In the genomic region with DNA sequence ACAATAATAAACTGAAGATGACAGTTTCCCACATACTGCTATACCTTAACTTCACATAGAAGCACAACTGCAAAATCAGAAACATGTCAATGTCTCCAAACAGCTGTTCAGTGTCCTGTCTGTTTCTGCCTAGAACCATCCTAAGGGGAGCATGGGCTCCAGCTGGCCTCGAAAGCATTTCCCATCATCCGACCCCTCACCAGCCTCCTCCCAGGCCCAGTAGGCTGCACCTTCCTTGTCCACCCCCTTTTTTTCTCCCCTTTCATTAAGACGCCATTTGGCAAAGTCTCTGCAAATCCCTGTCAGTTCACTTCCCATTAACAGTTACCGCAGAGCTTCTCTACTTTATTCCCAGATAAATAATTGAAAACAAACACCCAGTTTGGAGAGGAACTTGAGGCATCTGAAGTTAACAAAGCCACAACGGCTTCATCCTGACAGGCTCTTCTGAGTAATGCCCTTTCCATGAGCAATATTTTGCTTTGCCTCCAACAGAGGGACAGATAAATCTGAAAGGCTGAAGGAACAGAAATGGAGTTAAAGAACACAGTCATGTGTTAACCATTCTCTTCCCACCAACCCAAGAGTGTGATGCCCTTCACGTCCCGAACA, we compare ENCODE assay signal across 22 cellular contexts.
A peak's percentile ranks its signal among the peaks of the same experiment; 100 is the strongest.
DNase-seq lines count a peak whose midpoint lies in the region; ATAC-seq and TF ChIP-seq lines count a peak whose summit lies in the region.
"Had no signal": no experiment of that assay in that cellular context is flagged by ENCODE, and none has a peak within 500 bp of the region (broad histone marks: within the 10 kb centered on the region; RNA-seq: fewer than 3 reads in every experiment).

No MANE protein-coding gene starts in this region.

- H3K36me3 Mint-ChIP-seq in osteocyte (ENCODE audit: unreplicated experiment) (peaks cover 16% of the 10 kb centered on the region), CD14-positive monocyte (peaks cover 74 to 88% of the 10 kb centered on the region in 2 donors)
- H3K36me3 Mint-ChIP-seq in CD8-positive, alpha-beta memory T cell, result peaks cover 34 to 59% (median 55%) of the 10 kb centered on the region in 3 donors

- intact Hi-C loops in CD14-positive monocyte (cut with micrococcal nuclease), result no loop called here

- no peaks in the 10 kb centered on the region for H3K9me3 Mint-ChIP-seq in osteocyte (ENCODE audit: unreplicated experiment)
- H3K9me3 Mint-ChIP-seq in CD14-positive monocyte, result peaks cover 0 to 2% (median 0%) of the 10 kb centered on the region in 7 donors
- peaks cover 0 to 20% (median 4%) of the 10 kb centered on the region in 5 donors for H3K9me3 Mint-ChIP-seq in CD8-positive, alpha-beta memory T cell

- H3K4me1 ChIP-seq in CD8-positive, alpha-beta memory T cell (ENCODE audit: insufficient read depth, low read length), result no peaks in the 10 kb centered on the region
- H3K4me1 ChIP-seq: adrenal gland, suprapubic skin had no signal

- peaks cover 60% of the 10 kb centered on the region for H3K4me1 Mint-ChIP-seq in osteocyte (ENCODE audit: unreplicated experiment)
- H3K4me1 Mint-ChIP-seq in CD14-positive monocyte, result peaks cover 13% of the 10 kb centered on the region
- H3K4me1 Mint-ChIP-seq in CD8-positive, alpha-beta memory T cell, result peaks cover 6 to 9% (median 9%) of the 10 kb centered on the region in 3 donors

- H3K27me3 ChIP-seq in CD8-positive, alpha-beta memory T cell (ENCODE audit: insufficient read depth, low read length, poor library complexity, severe bottlenecking), result no peaks in the 10 kb centered on the region
- H3K27me3 ChIP-seq: adrenal gland, esophagus muscularis mucosa, suprapubic skin, vagina had no signal

- H3K4me3 Mint-ChIP-seq in osteocyte (ENCODE audit: unreplicated experiment), result peak overlapping the region; percentile 17
- H3K4me3 Mint-ChIP-seq in CD14-positive monocyte, result no peak overlapping the region
- H3K4me3 Mint-ChIP-seq in CD8-positive, alpha-beta memory T cell, result no peak overlapping the region
- H3K4me3 Mint-ChIP-seq: activated CD4-positive, alpha-beta T cell treated with anti-CD3 and anti-CD28 coated beads, Interleukin-2, amount 10 ng/mL, durations not matched to agents 7 days and 5 days; naive B cell had no signal

- no peaks in the 10 kb centered on the region for H3K36me3 ChIP-seq in CD8-positive, alpha-beta memory T cell (ENCODE audit: insufficient read depth, low read length)
- H3K36me3 ChIP-seq: adrenal gland, vagina had no signal

- POLR2A ChIA-PET in CD8-positive, alpha-beta memory T cell (lab: Charles Lee), result no interaction called here

- CTCF ChIA-PET in CD8-positive, alpha-beta memory T cell (lab: Charles Lee), result no interaction called here

- TF ChIP-seq CTCF in AG10803 (conservative IDR thresholded peaks at IDR 0.05; ENCODE audit: low read length) (peak; percentile 6; the same call in 1 of the 2 replicates), fibroblast of mammary gland (conservative IDR thresholded peaks at IDR 0.05; ENCODE audit: control insufficient read depth, insufficient read depth, low read depth, low read length) (no peak), osteocyte (IDR thresholded peaks at IDR 0.05) (no peak), CD14-positive monocyte (IDR thresholded peaks at IDR 0.05) (no peak)

- H3K9me3 ChIP-seq in CD8-positive, alpha-beta memory T cell (ENCODE audit: low read length), result no peaks in the 10 kb centered on the region
- H3K9me3 ChIP-seq: adrenal gland, esophagus muscularis mucosa, suprapubic skin, vagina had no signal

- H3K27ac Mint-ChIP-seq in osteocyte (ENCODE audit: unreplicated experiment), result peak overlapping the region; percentile 94
- H3K27ac Mint-ChIP-seq in CD14-positive monocyte, result peak overlapping the region in 2 of 7 donors; percentile 49 to 60
- H3K27ac Mint-ChIP-seq in CD8-positive, alpha-beta memory T cell, result peak overlapping the region in 2 of 8 donors; percentile 29 to 66
- H3K27ac Mint-ChIP-seq: activated CD4-positive, alpha-beta T cell treated with anti-CD3 and anti-CD28 coated beads, Interleukin-2, amount 10 ng/mL, durations not matched to agents 7 days and 5 days had no signal

- peak; percentile 81 for ATAC-seq in SK-N-SH treated with all-trans-retinoic acid at 6 μM for 48 hours

- H3K27ac ChIP-seq in CD8-positive, alpha-beta memory T cell (ENCODE audit: low read depth, low read length), result no peak overlapping the region
- H3K27ac ChIP-seq: esophagus muscularis mucosa, suprapubic skin, vagina had no signal

- DNase-seq in AG10803 (ENCODE audit: low read depth) (peak; percentile 89), fibroblast of mammary gland (ENCODE audit: low read depth) (peak; percentile 73), osteocyte (ENCODE audit: extremely low spot score, unreplicated experiment) (no peak), NCI-H1048 (lab: John Stamatoyannopoulos, UW) (no peak), D341Med (ENCODE audit: low spot score) (no peak), CD14-positive monocyte (ENCODE audit: low spot score) (no peak)
- no peak for DNase-seq in CD8-positive, alpha-beta memory T cell
- DNase-seq: activated CD4-positive, alpha-beta T cell treated with anti-CD3 and anti-CD28 coated beads, Interleukin-2, amount 10 ng/mL, durations not matched to agents 7 days and 5 days; activated CD8-positive, alpha-beta memory T cell treated with anti-CD3 and anti-CD28 coated beads, Interleukin-2, amount 50 U/mL, for 4 hours; activated effector memory CD4-positive, alpha-beta T cell treated with Interleukin-2 at 50 U/mL for 16 hours; adrenal gland; effector CD8-positive, alpha-beta T cell; hippocampal formation; naive B cell; NCI-H1105; NCI-H524; posterior cingulate gyrus; small intestine had no signal

- H3K27me3 Mint-ChIP-seq in osteocyte (ENCODE audit: unreplicated experiment), result no peaks in the 10 kb centered on the region
- peaks cover 0 to 3% (median 0%) of the 10 kb centered on the region in 3 donors for H3K27me3 Mint-ChIP-seq in CD14-positive monocyte (ENCODE audit: low read depth in 3 of 3)
- no peaks in the 10 kb centered on the region for H3K27me3 Mint-ChIP-seq in CD8-positive, alpha-beta memory T cell
- H3K27me3 Mint-ChIP-seq: activated CD4-positive, alpha-beta T cell treated with anti-CD3 and anti-CD28 coated beads, Interleukin-2, amount 10 ng/mL, durations not matched to agents 7 days and 5 days; naive B cell had no signal

- no peak overlapping the region for H3K4me3 ChIP-seq in AG10803 (ENCODE audit: low read length)
- no peak overlapping the region for H3K4me3 ChIP-seq in fibroblast of mammary gland (ENCODE audit: control insufficient read depth, low read depth, low read length)
- H3K4me3 ChIP-seq in CD8-positive, alpha-beta memory T cell (ENCODE audit: low read length), result no peak overlapping the region
- H3K4me3 ChIP-seq: adrenal gland, esophagus muscularis mucosa, suprapubic skin, vagina had no signal

TF ChIP-seq in SK-N-SH treated with all-trans-retinoic acid at 6 μM for 48 hours, 23 proteins besides CTCF, POLR2A, EP300 and RAD21 (continues in another document):
- TF ChIP-seq CSDC2 (CRISPR knock-in tag; IDR thresholded peaks at IDR 0.05), result no peak
- no peak for TF ChIP-seq BACH2 (CRISPR knock-in tag; IDR thresholded peaks at IDR 0.05; ENCODE audit: borderline replicate concordance)
- no peak for TF ChIP-seq ZNF70 (CRISPR knock-in tag; IDR thresholded peaks at IDR 0.05)
- no peak for TF ChIP-seq ISL1 (CRISPR knock-in tag; IDR thresholded peaks at IDR 0.05)
- TF ChIP-seq ARNTL (CRISPR knock-in tag; IDR thresholded peaks at IDR 0.05; ENCODE audit: borderline replicate concordance, low read depth), result no peak
- no peak for TF ChIP-seq TOX (CRISPR knock-in tag; IDR thresholded peaks at IDR 0.05; ENCODE audit: borderline replicate concordance)
- TF ChIP-seq, protein P1, sequence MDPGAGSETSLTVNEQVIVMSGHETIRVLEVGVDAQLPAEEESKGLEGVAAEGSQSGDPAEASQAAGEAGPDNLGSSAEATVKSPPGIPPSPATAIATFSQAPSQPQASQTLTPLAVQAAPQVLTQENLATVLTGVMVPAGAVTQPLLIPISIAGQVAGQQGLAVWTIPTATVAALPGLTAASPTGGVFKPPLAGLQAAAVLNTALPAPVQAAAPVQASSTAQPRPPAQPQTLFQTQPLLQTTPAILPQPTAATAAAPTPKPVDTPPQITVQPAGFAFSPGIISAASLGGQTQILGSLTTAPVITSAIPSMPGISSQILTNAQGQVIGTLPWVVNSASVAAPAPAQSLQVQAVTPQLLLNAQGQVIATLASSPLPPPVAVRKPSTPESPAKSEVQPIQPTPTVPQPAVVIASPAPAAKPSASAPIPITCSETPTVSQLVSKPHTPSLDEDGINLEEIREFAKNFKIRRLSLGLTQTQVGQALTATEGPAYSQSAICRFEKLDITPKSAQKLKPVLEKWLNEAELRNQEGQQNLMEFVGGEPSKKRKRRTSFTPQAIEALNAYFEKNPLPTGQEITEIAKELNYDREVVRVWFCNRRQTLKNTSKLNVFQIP (CRISPR knock-in tag; IDR thresholded peaks at IDR 0.05; ENCODE audit: borderline replicate concordance, low read depth), result no peak
- TF ChIP-seq SNAI2 (CRISPR knock-in tag; IDR thresholded peaks at IDR 0.05), result no peak
- TF ChIP-seq TCF4 (CRISPR knock-in tag; IDR thresholded peaks at IDR 0.05; ENCODE audit: borderline replicate concordance), result no peak
- TF ChIP-seq, protein P2, sequence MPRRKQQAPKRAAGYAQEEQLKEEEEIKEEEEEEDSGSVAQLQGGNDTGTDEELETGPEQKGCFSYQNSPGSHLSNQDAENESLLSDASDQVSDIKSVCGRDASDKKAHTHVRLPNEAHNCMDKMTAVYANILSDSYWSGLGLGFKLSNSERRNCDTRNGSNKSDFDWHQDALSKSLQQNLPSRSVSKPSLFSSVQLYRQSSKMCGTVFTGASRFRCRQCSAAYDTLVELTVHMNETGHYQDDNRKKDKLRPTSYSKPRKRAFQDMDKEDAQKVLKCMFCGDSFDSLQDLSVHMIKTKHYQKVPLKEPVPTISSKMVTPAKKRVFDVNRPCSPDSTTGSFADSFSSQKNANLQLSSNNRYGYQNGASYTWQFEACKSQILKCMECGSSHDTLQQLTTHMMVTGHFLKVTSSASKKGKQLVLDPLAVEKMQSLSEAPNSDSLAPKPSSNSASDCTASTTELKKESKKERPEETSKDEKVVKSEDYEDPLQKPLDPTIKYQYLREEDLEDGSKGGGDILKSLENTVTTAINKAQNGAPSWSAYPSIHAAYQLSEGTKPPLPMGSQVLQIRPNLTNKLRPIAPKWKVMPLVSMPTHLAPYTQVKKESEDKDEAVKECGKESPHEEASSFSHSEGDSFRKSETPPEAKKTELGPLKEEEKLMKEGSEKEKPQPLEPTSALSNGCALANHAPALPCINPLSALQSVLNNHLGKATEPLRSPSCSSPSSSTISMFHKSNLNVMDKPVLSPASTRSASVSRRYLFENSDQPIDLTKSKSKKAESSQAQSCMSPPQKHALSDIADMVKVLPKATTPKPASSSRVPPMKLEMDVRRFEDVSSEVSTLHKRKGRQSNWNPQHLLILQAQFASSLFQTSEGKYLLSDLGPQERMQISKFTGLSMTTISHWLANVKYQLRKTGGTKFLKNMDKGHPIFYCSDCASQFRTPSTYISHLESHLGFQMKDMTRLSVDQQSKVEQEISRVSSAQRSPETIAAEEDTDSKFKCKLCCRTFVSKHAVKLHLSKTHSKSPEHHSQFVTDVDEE (CRISPR knock-in tag; IDR thresholded peaks at IDR 0.05), result no peak

Comparison
In these comparisons a context has a peak if more than half of its experiments do, and no peak if none do; other contexts are left out.
1. DNase-seq: peak in AG10803 (single experiment) and fibroblast of mammary gland (single experiment); none in osteocyte (single experiment), NCI-H1048 (single experiment), D341Med (single experiment), CD14-positive monocyte (single experiment) and CD8-positive, alpha-beta memory T cell (0 of 5).